19 cellular contexts compared by ENCODE assay signal in genomic region chr17:2146132-2146871, GRCh38.
"Had no signal": no experiment of that assay in that cellular context is flagged by ENCODE, and none has a peak within 500 bp of the region (broad histone marks: within the 10 kb centered on the region; RNA-seq: fewer than 3 reads in every experiment).

No MANE protein-coding gene starts in this region.

- H3K4me1 Mint-ChIP-seq: central memory CD8-positive, alpha-beta T cell had no signal

- H3K27ac ChIP-seq: body of pancreas, coronary artery, left ventricle myocardium inferior, psoas muscle, sigmoid colon, spleen, stomach, testis had no signal

- DNase-seq: activated CD4-positive, alpha-beta T cell treated with anti-CD3 and anti-CD28 coated beads, Interleukin-2, amount 10 ng/mL, durations not matched to agents 7 days and 5 days; activated CD4-positive, CD25-positive, alpha-beta regulatory T cell; activated T-cell treated with anti-CD3 and anti-CD28 coated beads for 4 hours; amygdala; body of pancreas; effector CD4-positive, alpha-beta T cell; foreskin fibroblast; hippocampal formation; left ventricle myocardium inferior; psoas muscle; sigmoid colon; spleen; stimulated activated CD4-positive, alpha-beta T cell treated with anti-CD3 and anti-CD28 coated beads, Interleukin-1b, Interleukin-23, amount 100 ng/mL, for 48 hours; stomach; SW 1271; testis had no signal

- H3K27me3 Mint-ChIP-seq: activated CD4-positive, alpha-beta T cell treated with anti-CD3 and anti-CD28 coated beads, Interleukin-2, amount 10 ng/mL, durations not matched to agents 7 days and 5 days; central memory CD8-positive, alpha-beta T cell had no signal

- H3K27ac Mint-ChIP-seq: activated CD4-positive, alpha-beta T cell treated with anti-CD3 and anti-CD28 coated beads, Interleukin-2, amount 10 ng/mL, durations not matched to agents 7 days and 5 days had no signal

- H3K9me3 Mint-ChIP-seq: activated CD4-positive, alpha-beta T cell treated with anti-CD3 and anti-CD28 coated beads, Interleukin-2, amount 10 ng/mL, durations not matched to agents 7 days and 5 days; activated naive CD4-positive, alpha-beta T cell treated with anti-CD3 and anti-CD28 coated beads, Interleukin-2, amount 50 U/mL, for 72 hours; central memory CD8-positive, alpha-beta T cell had no signal

- ATAC-seq: activated naive CD4-positive, alpha-beta T cell treated with anti-CD3 and anti-CD28 coated beads, Interleukin-2, amount 50 U/mL, for 72 hours; body of pancreas; psoas muscle had no signal

- H3K4me1 ChIP-seq: body of pancreas, psoas muscle, sigmoid colon, stomach, testis had no signal

- H3K4me3 ChIP-seq: body of pancreas, coronary artery, left ventricle myocardium inferior, psoas muscle, sigmoid colon, spleen, stomach, testis had no signal

- H3K27me3 ChIP-seq: body of pancreas, sigmoid colon, spleen, stomach, testis had no signal

- H3K4me3 Mint-ChIP-seq: activated CD4-positive, alpha-beta T cell treated with anti-CD3 and anti-CD28 coated beads, Interleukin-2, amount 10 ng/mL, durations not matched to agents 7 days and 5 days; central memory CD8-positive, alpha-beta T cell had no signal

- H3K9me3 ChIP-seq: body of pancreas, left ventricle myocardium inferior, psoas muscle, sigmoid colon, spleen, stomach, testis had no signal
